In the genomic region with DNA sequence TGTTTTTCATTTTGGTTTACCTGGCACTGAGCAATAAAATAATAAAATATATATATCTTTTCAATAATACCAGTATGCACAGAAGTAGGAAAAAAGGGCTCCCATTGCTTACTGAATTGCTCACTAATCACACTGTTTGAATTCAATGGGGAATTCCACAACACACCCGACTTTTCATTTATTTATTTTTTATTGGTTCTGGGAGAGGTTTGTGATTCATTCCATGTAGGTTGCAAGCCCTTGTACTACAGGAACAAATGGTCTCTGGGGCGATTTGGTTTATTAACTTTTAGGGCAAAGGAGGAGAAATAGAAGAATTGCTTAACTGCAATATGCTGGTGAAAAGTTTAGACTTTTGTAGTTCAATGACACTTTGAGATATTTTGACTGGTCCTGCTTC, we compare ENCODE assay signal across 20 cellular contexts.
DNase-seq lines count a peak whose midpoint lies in the region; ATAC-seq and TF ChIP-seq lines count a peak whose summit lies in the region.
"Had no signal": no experiment of that assay in that cellular context is flagged by ENCODE, and none has a peak within 500 bp of the region (broad histone marks: within the 10 kb centered on the region; RNA-seq: fewer than 3 reads in every experiment).

No MANE protein-coding gene starts in this region.

- peak overlapping the region; percentile 84; the same call in 1 of the 2 replicates for H3K27ac ChIP-seq in 22Rv1
- H3K27ac ChIP-seq in IMR-90 (ENCODE audit: insufficient read depth, low read length) = no peak overlapping the region
- H3K27ac ChIP-seq in neuronal stem cell (replicated peaks; ENCODE audit: low read length) = no peak overlapping the region
- no peak overlapping the region for H3K27ac ChIP-seq in substantia nigra (ENCODE audit: low read depth, low read length, poor library complexity, severe bottlenecking)
- H3K27ac ChIP-seq: GM23248, Peyer's patch, SJCRH30 had no signal

- H2BK20ac ChIP-seq in IMR-90 (ENCODE audit: low read depth, low read length) = no peak overlapping the region

- H2BK120ac ChIP-seq in IMR-90 (ENCODE audit: low read depth, low read length) (no peak overlapping the region), neuronal stem cell (ENCODE audit: low read depth, low read length) (no peak overlapping the region)

- H3K56ac ChIP-seq in IMR-90 (ENCODE audit: extremely low read depth, insufficient read depth, low read length) = no peak overlapping the region

- WGBS in IMR-90 (ENCODE audit: extremely low coverage in 2 of 2, insufficient read length in 1 of 2), 2 experiments = 60% methylated on average over 1 of the region's 2 CpGs; no CpG with 5 or more reads in 1 of the 2 experiments
- no CpG with 5 or more reads among the region's 2 CpGs for WGBS in neuronal stem cell (ENCODE audit: extremely low coverage in 2 of 2, insufficient read length in 2 of 2, insufficient replicate concordance in 1 of 2), 2 donors

- H3K79me1 ChIP-seq in IMR-90 (ENCODE audit: low read depth in 1 of 2, low read length in 2 of 2) = 0 out of 4 replicates have a peak, but pooled peaks cover 0 to 2% of the 10 kb centered on the region in 2 experiments
- no peaks in the 10 kb centered on the region for H3K79me1 ChIP-seq in neuronal stem cell (ENCODE audit: low read depth, low read length)

- peak; percentile 60 for ATAC-seq in IMR-90 (ENCODE audit: low read depth)
- ATAC-seq: GM12878, K562 had no signal

- dilution Hi-C loops in IMR-90 (cut with HindIII; ENCODE audit: low sequenced_read_pairs, unreplicated experiment) = no loop called here

- H2BK5ac ChIP-seq in IMR-90 (ENCODE audit: low read depth, low read length, poor library complexity, severe bottlenecking) (no peak overlapping the region), neuronal stem cell (ENCODE audit: low read length) (no peak overlapping the region)

- no peak overlapping the region for H2AK9ac ChIP-seq in IMR-90 (replicated peaks; ENCODE audit: low read depth, low read length, poor library complexity)

- H4K5ac ChIP-seq in IMR-90 (ENCODE audit: low read depth, low read length) = no peak overlapping the region

- no peak overlapping the region for H3K4me2 ChIP-seq in IMR-90 (ENCODE audit: low read depth, low read length)
- H3K4me2 ChIP-seq in neuronal stem cell (ENCODE audit: insufficient read depth, low read length, poor library complexity, severe bottlenecking) = no peak overlapping the region

- no peak overlapping the region for H3K23ac ChIP-seq in IMR-90 (ENCODE audit: low read depth, low read length)
- no peak overlapping the region for H3K23ac ChIP-seq in neuronal stem cell (ENCODE audit: low read depth, low read length, poor library complexity)

- H3K36me3 ChIP-seq in IMR-90 (ENCODE audit: control insufficient read depth, insufficient read depth, low read length) (no peaks in the 10 kb centered on the region), kidney epithelial cell (ENCODE audit: control insufficient read depth, insufficient read depth, low read length) (no peaks in the 10 kb centered on the region), neuronal stem cell (replicated peaks in 1 of 2; ENCODE audit: control insufficient read depth in 2 of 2, insufficient read depth in 2 of 2, low read length in 2 of 2) (no peaks in the 10 kb centered on the region)
- H3K36me3 ChIP-seq: Peyer's patch, SJCRH30 had no signal

- H2BK15ac ChIP-seq in IMR-90 (ENCODE audit: low read depth, low read length) (no peak overlapping the region), neuronal stem cell (ENCODE audit: low read length) (no peak overlapping the region)

- intact Hi-C loops in IMR-90 (cut with micrococcal nuclease) = no loop called here

- no TSS peak for BruUV-seq in IMR-90 (replicated peaks; lab: Mats Ljungman, UMichigan)

- H4K8ac ChIP-seq in IMR-90 (ENCODE audit: low read depth in 2 of 2, low read length in 2 of 2) = no peak overlapping the region
- no peak overlapping the region for H4K8ac ChIP-seq in neuronal stem cell (ENCODE audit: low read depth, low read length)

- H3K9ac ChIP-seq in IMR-90 (ENCODE audit: low read depth, low read length) (no peak overlapping the region), neuronal stem cell (ENCODE audit: low read depth, low read length, poor library complexity) (no peak overlapping the region)
- H3K9ac ChIP-seq: GM23248 had no signal

- H3K4ac ChIP-seq in IMR-90 (ENCODE audit: low read depth, low read length) (no peak overlapping the region), neuronal stem cell (ENCODE audit: low read length) (no peak overlapping the region)

- POLR2A ChIA-PET in IMR-90 (lab: Charles Lee; ENCODE audit: unreplicated experiment) = no interaction called here

- H3K14ac ChIP-seq in IMR-90 (replicated peaks; ENCODE audit: low read depth, low read length) = no peak overlapping the region
- no peak overlapping the region for H3K14ac ChIP-seq in neuronal stem cell (ENCODE audit: low read length)

- H4K20me1 ChIP-seq in IMR-90 (ENCODE audit: insufficient read depth, low read length) = no peaks in the 10 kb centered on the region

- TF ChIP-seq POLR2A in IMR-90 (IDR thresholded peaks at IDR 0.05; ENCODE audit: low read depth, low read length) = no peak

- H4K91ac ChIP-seq in IMR-90 (ENCODE audit: insufficient read depth, low read depth, low read length) = no peak overlapping the region
- H4K91ac ChIP-seq in neuronal stem cell (ENCODE audit: low read depth, low read length, poor library complexity) = no peak overlapping the region

- H2AK5ac ChIP-seq in IMR-90 (ENCODE audit: low read depth, low read length) = no peak overlapping the region
- no peak overlapping the region for H2AK5ac ChIP-seq in neuronal stem cell (ENCODE audit: low read depth, low read length)

- in situ Hi-C loops in IMR-90 (cut with MboI; ENCODE audit: low sequenced_read_pairs) = no loop called here

- H3K9me3 ChIP-seq in IMR-90 (ENCODE audit: control insufficient read depth, insufficient read depth, low read length) (no peaks in the 10 kb centered on the region), neuronal stem cell (replicated peaks in 1 of 2; ENCODE audit: control insufficient read depth in 2 of 2, insufficient read depth in 1 of 2, low read depth in 1 of 2, low read length in 2 of 2) (no peaks in the 10 kb centered on the region)
- H3K9me3 ChIP-seq: Peyer's patch, SJCRH30 had no signal

- peaks cover 2% of the 10 kb centered on the region; the same call in 1 of the 2 replicates for H3K4me1 ChIP-seq in IMR-90 (ENCODE audit: control insufficient read depth, insufficient read depth, low read length)
- H3K4me1 ChIP-seq in neuronal stem cell (ENCODE audit: control insufficient read depth in 2 of 2, insufficient read depth in 1 of 2, low read depth in 1 of 2, low read length in 2 of 2) = peaks cover 0 to 4% of the 10 kb centered on the region in 2 donors
- H3K4me1 ChIP-seq: Peyer's patch, SJCRH30 had no signal

- H2BK12ac ChIP-seq in neuronal stem cell (ENCODE audit: low read length) = no peak overlapping the region

- H3K9me1 ChIP-seq in IMR-90 (ENCODE audit: insufficient read depth, low read length) = no peaks in the 10 kb centered on the region

- H3K18ac ChIP-seq in IMR-90 (ENCODE audit: low read depth, low read length) (no peak overlapping the region), neuronal stem cell (ENCODE audit: low read length) (no peak overlapping the region)

- no peak for TF ChIP-seq RAD21 in IMR-90 (IDR thresholded peaks at IDR 0.05; ENCODE audit: low read length)

- peak; percentile 79 for DNase-seq in IMR-90
- DNase-seq in epithelial cell of esophagus (ENCODE audit: low read depth) = peak; percentile 3
- peak; percentile 7 for DNase-seq in kidney epithelial cell (ENCODE audit: low read depth)
- DNase-seq in NCI-H510A (lab: John Stamatoyannopoulos, UW) = no peak
- no peak for DNase-seq in dermis blood vessel endothelial cell
- no peak for DNase-seq in neuronal stem cell (ENCODE audit: low spot score)
- DNase-seq in substantia nigra (lab: John Stamatoyannopoulos, UW) = no peak
- DNase-seq: DMS79, GM23248, H9, NCI-H1105 treated with DMSO at 0.1 percent for 48 hours, NCI-H2029 treated with DMSO at 0.1 percent for 48 hours, NCI-H226, NCI-H524 treated with DMSO at 0.1 percent for 48 hours, NCI-H82, Peyer's patch, SJCRH30 had no signal

- no peak overlapping the region for H2AFZ ChIP-seq in IMR-90 (replicated peaks; ENCODE audit: low read length, poor library complexity)
- no peak overlapping the region for H2AFZ ChIP-seq in neuronal stem cell (ENCODE audit: low read length)
- H2AFZ ChIP-seq: GM23248 had no signal

- H3K27me3 ChIP-seq in IMR-90 (ENCODE audit: control insufficient read depth, insufficient read depth, low read length) (no peaks in the 10 kb centered on the region), kidney epithelial cell (ENCODE audit: control insufficient read depth, insufficient read depth, low read length) (no peaks in the 10 kb centered on the region), neuronal stem cell (ENCODE audit: control insufficient read depth in 3 of 3, insufficient read depth in 3 of 3, low read depth in 1 of 3, low read length in 3 of 3) (no peaks in the 10 kb centered on the region)
- H3K27me3 ChIP-seq: Peyer's patch, SJCRH30 had no signal

- CTCF ChIA-PET in IMR-90 (lab: Yijun Ruan, JAX) = no interaction called here

- no peak for TF ChIP-seq CTCF in 22Rv1 (IDR thresholded peaks at IDR 0.05)
- no peak for TF ChIP-seq CTCF in IMR-90 (conservative IDR thresholded peaks at IDR 0.05; ENCODE audit: low read depth, low read length)
- no peak for TF ChIP-seq CTCF in epithelial cell of esophagus (IDR thresholded peaks at IDR 0.05; ENCODE audit: insufficient read depth, low read depth, low read length, missing control alignments)
- no peak for TF ChIP-seq CTCF in kidney epithelial cell (IDR thresholded peaks at IDR 0.05; ENCODE audit: insufficient read depth, low read length, poor library complexity, severe bottlenecking)

- H3K4me3 ChIP-seq in IMR-90 (ENCODE audit: insufficient read depth, low read depth, low read length) (no peak overlapping the region), epithelial cell of esophagus (ENCODE audit: low read length) (no peak overlapping the region), kidney epithelial cell (ENCODE audit: low read depth, low read length) (no peak overlapping the region), neuronal stem cell (ENCODE audit: low read length in 2 of 2) (no peak overlapping the region)
- H3K4me3 ChIP-seq: GM12878, GM23248, K562, Peyer's patch, SJCRH30 had no signal

TF ChIP-seq in IMR-90, 13 proteins besides CTCF, POLR2A, EP300 and RAD21 (continues in another document):
- no peak for TF ChIP-seq CHD1 (IDR thresholded peaks at IDR 0.05; ENCODE audit: low read depth, low read length)
- no peak for TF ChIP-seq FOS (IDR thresholded peaks at IDR 0.05; ENCODE audit: low read depth, low read length)
- no peak for TF ChIP-seq BHLHE40 (IDR thresholded peaks at IDR 0.05; ENCODE audit: low read depth, low read length)
- TF ChIP-seq MAFK (IDR thresholded peaks at IDR 0.05; ENCODE audit: low read depth, low read length) = no peak
- TF ChIP-seq NFE2L2 (IDR thresholded peaks at IDR 0.05; ENCODE audit: low read depth, low read length) = no peak
- no peak for TF ChIP-seq CEBPB (IDR thresholded peaks at IDR 0.05; ENCODE audit: low read depth, low read length)
- no peak for TF ChIP-seq RCOR1 (IDR thresholded peaks at IDR 0.05; ENCODE audit: insufficient replicate concordance, low read length)

Comparison
In these comparisons a context has a peak if more than half of its experiments do, and no peak if none do; other contexts are left out.
1. DNase-seq: peak in IMR-90 (single experiment), epithelial cell of esophagus (single experiment) and kidney epithelial cell (single experiment); none in NCI-H510A (single experiment), dermis blood vessel endothelial cell (single experiment), neuronal stem cell (single experiment) and substantia nigra (0 of 49).